8 cellular contexts compared by ENCODE assay signal in genomic region chr5:83430130-83431010, GRCh38. TPM values are rescaled to one million over a fixed set of nuclear protein-coding genes. Genes with fewer than 3 reads are reported as not detected.
DNase-seq lines count a peak whose midpoint lies in the region; ATAC-seq and TF ChIP-seq lines count a peak whose summit lies in the region.

No MANE protein-coding gene starts in this region.

- peak; percentile 69 for ATAC-seq in GM18511 (IDR thresholded peaks at IDR 0.05; ENCODE audit: unreplicated experiment)
- peak; percentile 84 for ATAC-seq in HG03097 (IDR thresholded peaks at IDR 0.05; ENCODE audit: low FRiP score, unreplicated experiment)

- DNase-seq in AG08396 (ENCODE audit: low spot score), result peak; percentile 63
- peak; percentile 84 for DNase-seq in NCI-H748 (lab: John Stamatoyannopoulos, UW; ENCODE audit: unreplicated experiment)
- DNase-seq in activated CD4-positive, alpha-beta memory T cell treated with anti-CD3 and anti-CD28 coated beads, Interleukin-2, amount 10 ng/mL, durations not matched to agents 7 days and 5 days, result peak; percentile 56
- peak; percentile 74 for DNase-seq in endothelial cell (ENCODE audit: low spot score)
- peak in 1 of 2 experiments; percentile 53 for DNase-seq in mesothelial cell of epicardium (ENCODE audit: low spot score in 2 of 2, unreplicated experiment in 2 of 2)
- peak; percentile 24 for DNase-seq in stimulated activated naive CD4-positive, alpha-beta T cell treated with Interleukin-2 at 50 U/mL for 16 hours (lab: John Stamatoyannopoulos, UW)

- H3K36me3 Mint-ChIP-seq in activated CD4-positive, alpha-beta memory T cell treated with anti-CD3 and anti-CD28 coated beads, Interleukin-2, amount 10 ng/mL, durations not matched to agents 7 days and 5 days (ENCODE audit: low read depth), result no peaks in the 10 kb centered on the region
- H3K36me3 Mint-ChIP-seq in endothelial cell (ENCODE audit: low read depth, unreplicated experiment) (no peaks in the 10 kb centered on the region), mesothelial cell of epicardium (peaks cover 7% of the 10 kb centered on the region)

- no peaks in the 10 kb centered on the region for H3K27me3 Mint-ChIP-seq in activated CD4-positive, alpha-beta memory T cell treated with anti-CD3 and anti-CD28 coated beads, Interleukin-2, amount 10 ng/mL, durations not matched to agents 7 days and 5 days
- H3K27me3 Mint-ChIP-seq in endothelial cell (ENCODE audit: unreplicated experiment), result no peaks in the 10 kb centered on the region
- H3K27me3 Mint-ChIP-seq in mesothelial cell of epicardium (ENCODE audit: low read depth), result no peaks in the 10 kb centered on the region

- H3K4me3 Mint-ChIP-seq in activated CD4-positive, alpha-beta memory T cell treated with anti-CD3 and anti-CD28 coated beads, Interleukin-2, amount 10 ng/mL, durations not matched to agents 7 days and 5 days, result no peak overlapping the region
- H3K4me3 Mint-ChIP-seq in endothelial cell (ENCODE audit: unreplicated experiment) (no peak overlapping the region), mesothelial cell of epicardium (no peak overlapping the region)

- H3K9me3 Mint-ChIP-seq in activated CD4-positive, alpha-beta memory T cell treated with anti-CD3 and anti-CD28 coated beads, Interleukin-2, amount 10 ng/mL, durations not matched to agents 7 days and 5 days, result no peaks in the 10 kb centered on the region
- no peaks in the 10 kb centered on the region for H3K9me3 Mint-ChIP-seq in endothelial cell (ENCODE audit: unreplicated experiment)
- peaks cover 13% of the 10 kb centered on the region for H3K9me3 Mint-ChIP-seq in mesothelial cell of epicardium

- no peaks in the 10 kb centered on the region for H3K4me1 Mint-ChIP-seq in activated CD4-positive, alpha-beta memory T cell treated with anti-CD3 and anti-CD28 coated beads, Interleukin-2, amount 10 ng/mL, durations not matched to agents 7 days and 5 days
- H3K4me1 Mint-ChIP-seq in endothelial cell (ENCODE audit: unreplicated experiment), result no peaks in the 10 kb centered on the region
- H3K4me1 Mint-ChIP-seq in mesothelial cell of epicardium, result peaks cover 22% of the 10 kb centered on the region

- no peak overlapping the region for H3K27ac Mint-ChIP-seq in activated CD4-positive, alpha-beta memory T cell treated with anti-CD3 and anti-CD28 coated beads, Interleukin-2, amount 10 ng/mL, durations not matched to agents 7 days and 5 days
- H3K27ac Mint-ChIP-seq in endothelial cell (ENCODE audit: unreplicated experiment) (no peak overlapping the region), mesothelial cell of epicardium (peak overlapping the region; percentile 80)

- POLR2A ChIA-PET in activated CD4-positive, alpha-beta memory T cell treated with anti-CD3 and anti-CD28 coated beads, Interleukin-2, amount 10 ng/mL, durations not matched to agents 7 days and 5 days (lab: Charles Lee), result interaction anchor here (0.9 kb wide), 1 partner anchor 1099 kb away, joined by 3 read pairs; no protein-coding TSS in a partner anchor

- CTCF ChIA-PET in activated CD4-positive, alpha-beta memory T cell treated with anti-CD3 and anti-CD28 coated beads, Interleukin-2, amount 10 ng/mL, durations not matched to agents 7 days and 5 days (lab: Charles Lee), result interaction anchor here (0.6 to 2.2 kb wide), 8 partner anchors 13 to 1172 kb away, joined by 3 to 10 read pairs (median 3); no protein-coding TSS in a partner anchor

- peak; percentile 87 for TF ChIP-seq CTCF in endothelial cell (IDR thresholded peaks at IDR 0.05; ENCODE audit: unreplicated experiment)
- TF ChIP-seq CTCF in mesothelial cell of epicardium (IDR thresholded peaks at IDR 0.05; ENCODE audit: unreplicated experiment), result peak; percentile 74

RNA-seq across cellular contexts. Expression of gene VCAN, which starts 41.2 kb away (rescaled TPM):
- under 1 TPM; 0.08 to 0.20 TPM for total RNA-seq in activated CD4-positive, alpha-beta memory T cell treated with anti-CD3 and anti-CD28 coated beads, Interleukin-2, amount 10 ng/mL, durations not matched to agents 7 days and 5 days
- total RNA-seq in endothelial cell (ENCODE audit: unreplicated experiment) (203 TPM), mesothelial cell of epicardium (633 to 678 TPM (median 634 TPM) in 3 replicates)

Comparison
In these comparisons a context has a peak if more than half of its experiments do, and no peak if none do; other contexts are left out.
1. RNA of gene VCAN, which starts 41.2 kb away (total RNA-seq): 633 to 678 TPM in mesothelial cell of epicardium and 203 TPM in endothelial cell (single experiment); 0.08 to 0.20 TPM in activated CD4-positive, alpha-beta memory T cell treated with anti-CD3 and anti-CD28 coated beads, Interleukin-2, amount 10 ng/mL, durations not matched to agents 7 days and 5 days; every median in the first group is over 100 times any median in the second.